8 cellular contexts compared by ENCODE assay signal in genomic region chr11:34174411-34175041, GRCh38.
A peak's percentile ranks its signal among the peaks of the same experiment; 100 is the strongest.
DNase-seq lines count a peak whose midpoint lies in the region; ATAC-seq and TF ChIP-seq lines count a peak whose summit lies in the region.

No MANE protein-coding gene starts in this region.

- in situ Hi-C loops in Caki2 (cut with HindIII; ENCODE audit: low pct_unique_long_range_greater_than_20kb, low sequenced_read_pairs): no loop called here

- peak; percentile 77 for TF ChIP-seq CTCF in fibroblast of mammary gland (conservative IDR thresholded peaks at IDR 0.05; ENCODE audit: control insufficient read depth, insufficient read depth, low read depth, low read length)

- peaks cover 17 to 31% of the 10 kb centered on the region in 2 donors for H3K4me1 Mint-ChIP-seq in natural killer cell treated with Interleukin-12 subunit alpha and Interleukin-12 subunit beta and Interleukin-15 and Interleukin-18, amount 100 ng/mL, for 72 hours (ENCODE audit: low read depth in 2 of 2)

- peak overlapping the region in 1 of 2 donors; percentile 74 for H3K27ac Mint-ChIP-seq in natural killer cell treated with Interleukin-12 subunit alpha and Interleukin-12 subunit beta and Interleukin-15 and Interleukin-18, amount 100 ng/mL, for 72 hours

- peak overlapping the region; percentile 36 for H3K4me3 ChIP-seq in fibroblast of mammary gland (ENCODE audit: control insufficient read depth, low read depth, low read length)

- peak; percentile 66 for DNase-seq in Caki2 (ENCODE audit: low read depth)
- peak in 65 of 76 experiments; percentile 5 to 82 (median 52) for DNase-seq in HUDEP-2 (lab: John Stamatoyannopoulos, UW; ENCODE audit: unreplicated experiment in 76 of 76)
- DNase-seq in OCI-M1 (lab: John Stamatoyannopoulos, UW): peak; percentile 85
- DNase-seq in activated T-cell treated with anti-CD3 and anti-CD28 coated beads, Interleukin-2, amount 50 U/mL, for 48 hours: peak; percentile 87 to 90
- peak; percentile 60 for DNase-seq in fibroblast of mammary gland (ENCODE audit: low read depth)
- peak; percentile 82 for DNase-seq in natural killer cell treated with Interleukin-12 subunit alpha and Interleukin-12 subunit beta and Interleukin-15 and Interleukin-18, amount 100 ng/mL, for 72 hours (ENCODE audit: low spot score)
- peak; percentile 49 to 76 (median 65) for DNase-seq in stimulated activated naive CD4-positive, alpha-beta T cell (lab: John Stamatoyannopoulos, UW)

- no peaks in the 10 kb centered on the region for H3K27me3 Mint-ChIP-seq in natural killer cell treated with Interleukin-12 subunit alpha and Interleukin-12 subunit beta and Interleukin-15 and Interleukin-18, amount 100 ng/mL, for 72 hours

- no peaks in the 10 kb centered on the region for H3K9me3 Mint-ChIP-seq in natural killer cell treated with Interleukin-12 subunit alpha and Interleukin-12 subunit beta and Interleukin-15 and Interleukin-18, amount 100 ng/mL, for 72 hours

- H3K36me3 Mint-ChIP-seq in natural killer cell treated with Interleukin-12 subunit alpha and Interleukin-12 subunit beta and Interleukin-15 and Interleukin-18, amount 100 ng/mL, for 72 hours: no peaks in the 10 kb centered on the region

- peak; percentile 82 for ATAC-seq in GM21367 (IDR thresholded peaks at IDR 0.05; ENCODE audit: unreplicated experiment)
- peak; percentile 95 to 96 for ATAC-seq in natural killer cell treated with Interleukin-12 subunit alpha and Interleukin-12 subunit beta and Interleukin-15 and Interleukin-18, amount 100 ng/mL, for 72 hours

- peak overlapping the region; percentile 63 for H3K4me3 Mint-ChIP-seq in natural killer cell treated with Interleukin-12 subunit alpha and Interleukin-12 subunit beta and Interleukin-15 and Interleukin-18, amount 100 ng/mL, for 72 hours

Comparison
In these comparisons a context has a peak if more than half of its experiments do, and no peak if none do; other contexts are left out.
1. Peak in every context shown above with its lines: DNase-seq, ATAC-seq and H3K4me3 ChIP-seq.